In genomic region chr15:49438970-49439631, GRCh38 we compare ENCODE assay signal across 8 cellular contexts. TPM values are rescaled to one million over a fixed set of nuclear protein-coding genes. Genes with fewer than 3 reads are reported as not detected.
DNase-seq lines count a peak whose midpoint lies in the region; ATAC-seq and TF ChIP-seq lines count a peak whose summit lies in the region.

No MANE protein-coding gene starts in this region.

- intact Hi-C loops in Right ventricle myocardium superior (cut with DNase I) = no loop called here
- intact Hi-C loops in thyroid gland (cut with DNase I) = no loop called here

- peak; percentile 78 for ATAC-seq in GM21423 (IDR thresholded peaks at IDR 0.05; ENCODE audit: unreplicated experiment)
- peak; percentile 91 for ATAC-seq in Right ventricle myocardium superior (ENCODE audit: poor library complexity)

- peak in 1 of 2 donors; percentile 30 for TF ChIP-seq POLR2A in thyroid gland (IDR thresholded peaks at IDR 0.05)

- DNase-seq in Right ventricle myocardium superior (peak; percentile 52), thyroid gland (peak; percentile 73), T1000 (lab: John Stamatoyannopoulos, UW) (no peak), ureter (ENCODE audit: low spot score) (no peak)
- DNase-seq in activated CD8-positive, alpha-beta memory T cell treated with anti-CD3 and anti-CD28 coated beads for 24 hours = no peak
- DNase-seq in stimulated activated CD4-positive, alpha-beta T cell treated with anti-CD3 and anti-CD28 coated beads, Interleukin-1b, Interleukin-23, amount 100 ng/mL, for 48 hours = no peak

- H3K9me2 ChIP-seq in Loucy (replicated peaks; ENCODE audit: low read depth, low read length) = no peaks in the 10 kb centered on the region

- H3K4me2 ChIP-seq in Loucy (ENCODE audit: low read depth, low read length, poor library complexity, severe bottlenecking) = peak overlapping the region; percentile 43

- H3K9ac ChIP-seq in Loucy (ENCODE audit: low read depth, low read length, poor library complexity, severe bottlenecking) = peak overlapping the region; percentile 39

- no peaks in the 10 kb centered on the region for H4K20me1 ChIP-seq in Loucy (ENCODE audit: insufficient read depth, low read length, poor library complexity, severe bottlenecking)

- H3K27me3 ChIP-seq in Loucy (ENCODE audit: insufficient read depth, low read length, poor library complexity, severe bottlenecking) (no peaks in the 10 kb centered on the region), thyroid gland (no peaks in the 10 kb centered on the region)

- H3K4me3 ChIP-seq in Loucy (ENCODE audit: low read length, poor library complexity, severe bottlenecking) (peak overlapping the region; percentile 21), thyroid gland (replicated peaks in 1 of 3) (no peak overlapping the region)

- no peaks in the 10 kb centered on the region for H3K36me3 ChIP-seq in Loucy (ENCODE audit: insufficient read depth, low read length)
- no peaks in the 10 kb centered on the region for H3K36me3 ChIP-seq in thyroid gland

- no peaks in the 10 kb centered on the region for H3K9me3 ChIP-seq in Loucy (ENCODE audit: insufficient read depth, low read depth, low read length)
- H3K9me3 ChIP-seq in thyroid gland = no peaks in the 10 kb centered on the region

- TF ChIP-seq CTCF in Loucy (conservative IDR thresholded peaks at IDR 0.05; ENCODE audit: low read length) = no peak
- peak in 3 of 6 experiments; percentile 20 to 32 (median 23) for TF ChIP-seq CTCF in thyroid gland (IDR thresholded peaks at IDR 0.05)

- WGBS in thyroid gland, 2 donors = 21 to 26% methylated on average over 6 of the region's 6 CpGs

- H3F3A ChIP-seq in Loucy (ENCODE audit: low read depth) = no peaks in the 10 kb centered on the region

- H3K4me1 ChIP-seq in Loucy (ENCODE audit: insufficient read depth, low read length, poor library complexity, severe bottlenecking) (peaks cover 27% of the 10 kb centered on the region), thyroid gland (peaks cover 37 to 44% of the 10 kb centered on the region in 2 donors)

- H3K79me2 ChIP-seq in Loucy (ENCODE audit: insufficient read depth, low read length) = no peaks in the 10 kb centered on the region

- H3K27ac ChIP-seq in thyroid gland = peak overlapping the region; percentile 73 to 85 (median 76)

- H2AFZ ChIP-seq in Loucy (ENCODE audit: low read length) = peak overlapping the region; percentile 83

RNA-seq across cellular contexts. Expression of gene FGF7, which starts 16.1 kb away (rescaled TPM):
- 35.0 TPM for total RNA-seq in Right ventricle myocardium superior
- 100 to 1,000 TPM in 1 of 4 donors, 10 to 100 TPM in 3; 31.3 to 111 (median 52.4) TPM for total RNA-seq in thyroid gland
- 48.3 TPM for total RNA-seq in ureter

Comparison
In these comparisons a context has a peak if more than half of its experiments do, and no peak if none do; other contexts are left out.
1. DNase-seq: peak in Right ventricle myocardium superior (single experiment) and thyroid gland (2 of 2); none in T1000 (single experiment), activated CD8-positive, alpha-beta memory T cell treated with anti-CD3 and anti-CD28 coated beads for 24 hours (single experiment), stimulated activated CD4-positive, alpha-beta T cell treated with anti-CD3 and anti-CD28 coated beads, Interleukin-1b, Interleukin-23, amount 100 ng/mL, for 48 hours (single experiment) and ureter (single experiment).